24 cellular contexts compared by ENCODE assay signal in the genomic region with DNA sequence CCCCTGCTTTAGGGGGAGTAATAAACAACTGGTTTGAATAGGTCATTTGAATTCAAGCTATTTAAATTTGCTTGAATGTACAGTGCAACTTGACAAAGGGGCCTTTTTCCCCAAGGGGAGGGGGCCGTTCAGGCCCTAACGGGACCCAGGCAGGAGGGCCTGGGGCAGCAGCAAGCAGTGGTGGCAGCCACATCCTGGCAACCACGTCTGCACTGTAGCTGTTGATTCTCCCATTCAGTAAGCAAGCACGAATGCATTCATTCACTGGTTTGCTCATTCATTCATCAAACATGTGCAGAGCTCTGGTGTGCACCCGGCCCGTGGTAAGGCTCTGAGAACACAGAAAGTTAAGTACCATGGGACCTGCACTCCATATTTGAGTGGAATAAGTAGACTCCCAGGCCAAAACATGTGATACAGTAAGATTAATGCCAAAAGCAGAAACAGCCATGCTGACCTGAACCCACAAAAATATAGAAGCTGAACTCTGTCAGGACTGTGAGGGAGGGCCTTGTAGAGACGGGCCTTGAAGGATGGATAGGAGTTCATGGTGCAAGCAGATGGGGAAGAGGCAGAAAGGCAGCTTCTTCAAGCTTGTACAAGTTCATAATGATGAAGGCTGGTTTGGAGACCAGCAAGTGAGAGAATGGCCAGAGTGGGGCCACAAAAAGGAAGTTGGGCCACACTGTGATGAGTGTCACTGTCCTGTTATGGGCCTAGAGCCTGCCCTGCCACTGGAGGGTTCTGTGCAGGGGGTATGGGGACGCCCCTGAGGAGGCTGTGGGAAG. TPM values are rescaled to one million over a fixed set of nuclear protein-coding genes. Genes with fewer than 3 reads are reported as not detected.
A peak's percentile ranks its signal among the peaks of the same experiment; 100 is the strongest.
DNase-seq lines count a peak whose midpoint lies in the region; ATAC-seq and TF ChIP-seq lines count a peak whose summit lies in the region.
"Had no signal": no experiment of that assay in that cellular context is flagged by ENCODE, and none has a peak within 500 bp of the region (broad histone marks: within the 10 kb centered on the region; RNA-seq: fewer than 3 reads in every experiment).

No MANE protein-coding gene starts in this region.

- peak overlapping the region; percentile 35 for H3K27ac Mint-ChIP-seq in activated naive CD8-positive, alpha-beta T cell treated with anti-CD3 and anti-CD28 coated beads, Interleukin-2, amount 10 ng/mL, durations not matched to agents 7 days and 5 days
- H3K27ac Mint-ChIP-seq in activated naive CD8-positive, alpha-beta T cell treated with anti-CD3 and anti-CD28 coated beads, Interleukin-2, amount 50 U/mL, for 24 hours: no peak overlapping the region
- H3K27ac Mint-ChIP-seq in endodermal cell (no peak overlapping the region), HFFc6 (no peak overlapping the region)
- H3K27ac Mint-ChIP-seq: activated B cell treated with CpG ODN at 0.5 μM for 24 hours; activated naive CD4-positive, alpha-beta T cell treated with anti-CD3 and anti-CD28 coated beads for 36 hours had no signal

- no peaks in the 10 kb centered on the region for H3K4me1 ChIP-seq in endodermal cell (ENCODE audit: control insufficient read depth, insufficient read depth, low read length)
- H3K4me1 ChIP-seq: lower lobe of right lung had no signal

- H3K9me3 ChIP-seq in endodermal cell (ENCODE audit: control insufficient read depth, low read length): no peaks in the 10 kb centered on the region
- H3K9me3 ChIP-seq: lower lobe of right lung had no signal

- H3K9ac ChIP-seq in endodermal cell (ENCODE audit: extremely low read depth, low read length, poor library complexity, severe bottlenecking): no peak overlapping the region

- H3K27me3 Mint-ChIP-seq in activated naive CD8-positive, alpha-beta T cell treated with anti-CD3 and anti-CD28 coated beads, Interleukin-2, amount 10 ng/mL, durations not matched to agents 7 days and 5 days: peaks cover 15% of the 10 kb centered on the region
- peaks cover 7% of the 10 kb centered on the region for H3K27me3 Mint-ChIP-seq in activated naive CD8-positive, alpha-beta T cell treated with anti-CD3 and anti-CD28 coated beads, Interleukin-2, amount 50 U/mL, for 24 hours
- H3K27me3 Mint-ChIP-seq in endodermal cell (ENCODE audit: insufficient read depth) (peaks cover 12% of the 10 kb centered on the region), HFFc6 (ENCODE audit: insufficient read depth) (peaks cover 55% of the 10 kb centered on the region)

- no peak for TF ChIP-seq CTCF in endodermal cell (conservative IDR thresholded peaks at IDR 0.05)
- no peak for TF ChIP-seq CTCF in HFFc6 (IDR thresholded peaks at IDR 0.05)

- peak overlapping the region; percentile 44 for H3K4me3 Mint-ChIP-seq in activated naive CD8-positive, alpha-beta T cell treated with anti-CD3 and anti-CD28 coated beads, Interleukin-2, amount 10 ng/mL, durations not matched to agents 7 days and 5 days
- no peak overlapping the region for H3K4me3 Mint-ChIP-seq in activated naive CD8-positive, alpha-beta T cell treated with anti-CD3 and anti-CD28 coated beads, Interleukin-2, amount 50 U/mL, for 24 hours
- no peak overlapping the region for H3K4me3 Mint-ChIP-seq in endodermal cell
- no peak overlapping the region for H3K4me3 Mint-ChIP-seq in HFFc6
- H3K4me3 Mint-ChIP-seq: activated B cell treated with CpG ODN at 0.5 μM for 24 hours; activated naive CD4-positive, alpha-beta T cell treated with anti-CD3 and anti-CD28 coated beads for 36 hours had no signal

- H3K27me3 ChIP-seq in endodermal cell (ENCODE audit: control insufficient read depth, insufficient read depth, low read length, poor library complexity, severe bottlenecking): no peaks in the 10 kb centered on the region

- H3K36me3 Mint-ChIP-seq in activated naive CD8-positive, alpha-beta T cell treated with anti-CD3 and anti-CD28 coated beads, Interleukin-2, amount 10 ng/mL, durations not matched to agents 7 days and 5 days: no peaks in the 10 kb centered on the region
- H3K36me3 Mint-ChIP-seq in activated naive CD8-positive, alpha-beta T cell treated with anti-CD3 and anti-CD28 coated beads, Interleukin-2, amount 50 U/mL, for 24 hours (ENCODE audit: low read depth): no peaks in the 10 kb centered on the region
- no peaks in the 10 kb centered on the region for H3K36me3 Mint-ChIP-seq in endodermal cell (ENCODE audit: low read depth)
- H3K36me3 Mint-ChIP-seq in HFFc6 (ENCODE audit: low read depth): no peaks in the 10 kb centered on the region

- H3K36me3 ChIP-seq in endodermal cell (ENCODE audit: control insufficient read depth, insufficient read depth, low read length): no peaks in the 10 kb centered on the region
- H3K36me3 ChIP-seq: lower lobe of right lung had no signal

- H3K9me3 Mint-ChIP-seq in activated naive CD8-positive, alpha-beta T cell treated with anti-CD3 and anti-CD28 coated beads, Interleukin-2, amount 10 ng/mL, durations not matched to agents 7 days and 5 days: no peaks in the 10 kb centered on the region
- no peaks in the 10 kb centered on the region for H3K9me3 Mint-ChIP-seq in activated naive CD8-positive, alpha-beta T cell treated with anti-CD3 and anti-CD28 coated beads, Interleukin-2, amount 50 U/mL, for 24 hours
- H3K9me3 Mint-ChIP-seq in endodermal cell (no peaks in the 10 kb centered on the region), HFFc6 (no peaks in the 10 kb centered on the region)
- H3K9me3 Mint-ChIP-seq: activated B cell treated with CpG ODN at 0.5 μM for 24 hours; activated naive CD4-positive, alpha-beta T cell treated with anti-CD3 and anti-CD28 coated beads for 36 hours had no signal

- POLR2A ChIA-PET in activated naive CD8-positive, alpha-beta T cell treated with anti-CD3 and anti-CD28 coated beads, Interleukin-2, amount 10 ng/mL, durations not matched to agents 7 days and 5 days (lab: Charles Lee): interaction anchor here (1.0 kb wide), 1 partner anchor 112 kb away, joined by 4 read pairs; the partner anchor contains the start of gene ERCC6

- H3K4me3 ChIP-seq in endodermal cell (ENCODE audit: low read length): no peak overlapping the region
- H3K4me3 ChIP-seq: dorsolateral prefrontal cortex, lower lobe of right lung had no signal

- ATAC-seq in activated naive CD8-positive, alpha-beta T cell treated with anti-CD3 and anti-CD28 coated beads, Interleukin-2, amount 10 ng/mL, durations not matched to agents 7 days and 5 days (ENCODE audit: low read depth): peak; percentile 58
- ATAC-seq in activated naive CD8-positive, alpha-beta T cell treated with anti-CD3 and anti-CD28 coated beads, Interleukin-2, amount 50 U/mL, for 24 hours: no peak
- ATAC-seq: lower lobe of right lung had no signal

- H3K27ac ChIP-seq in endodermal cell (ENCODE audit: low read depth, low read length): no peak overlapping the region
- H3K27ac ChIP-seq: C4-2B, dorsolateral prefrontal cortex, lower lobe of right lung had no signal

- WGBS in endodermal cell (ENCODE audit: insufficient coverage in 1 of 2, insufficient read length in 1 of 2), 2 experiments: 85 to 89% methylated on average over 5 to 8 of the region's 8 CpGs

- DNase-seq in activated naive CD8-positive, alpha-beta T cell treated with anti-CD3 and anti-CD28 coated beads, Interleukin-2, amount 10 ng/mL, durations not matched to agents 7 days and 5 days: peak; percentile 38
- DNase-seq in activated naive CD8-positive, alpha-beta T cell treated with anti-CD3 and anti-CD28 coated beads, Interleukin-2, amount 50 U/mL, for 24 hours: no peak
- peak; percentile 23 for DNase-seq in MV-4-11 (lab: John Stamatoyannopoulos, UW)
- peak; percentile 23 for DNase-seq in endodermal cell
- peak; percentile 25 for DNase-seq in ureter (ENCODE audit: low spot score)
- no peak for DNase-seq in retina
- DNase-seq in NCI-H524 treated with DMSO at 0.1 percent for 48 hours (lab: John Stamatoyannopoulos, UW): no peak
- DNase-seq in HFFc6: no peak
- DNase-seq: ACHN; activated B cell treated with CpG ODN at 0.5 μM for 24 hours; central memory CD4-positive, alpha-beta T cell; dorsolateral prefrontal cortex; erythroblast; foreskin melanocyte; KG1; kidney; lower lobe of right lung; NCI-H2029 treated with DMSO at 0.1 percent for 48 hours; nucleus accumbens had no signal

- peaks cover 24% of the 10 kb centered on the region for H3K4me1 Mint-ChIP-seq in activated naive CD8-positive, alpha-beta T cell treated with anti-CD3 and anti-CD28 coated beads, Interleukin-2, amount 10 ng/mL, durations not matched to agents 7 days and 5 days
- H3K4me1 Mint-ChIP-seq in activated naive CD8-positive, alpha-beta T cell treated with anti-CD3 and anti-CD28 coated beads, Interleukin-2, amount 50 U/mL, for 24 hours: peaks cover 21% of the 10 kb centered on the region
- peaks cover 16% of the 10 kb centered on the region for H3K4me1 Mint-ChIP-seq in endodermal cell
- no peaks in the 10 kb centered on the region for H3K4me1 Mint-ChIP-seq in HFFc6 (ENCODE audit: low read depth)

RNA-seq across cellular contexts. Expression of gene C10orf53, which starts 29.3 kb away (rescaled TPM):
- not detected for total RNA-seq in activated naive CD8-positive, alpha-beta T cell treated with anti-CD3 and anti-CD28 coated beads, Interleukin-2, amount 10 ng/mL, durations not matched to agents 7 days and 5 days
- total RNA-seq in endodermal cell (not detected), ureter (not detected)
- polyA plus RNA-seq in endodermal cell (2013, experiment 1 of 2): not detected
- not detected for polyA plus RNA-seq in endodermal cell (2013, experiment 2 of 2)
- not detected for total RNA-seq in HFFc6 (2021; fragmentation: NEBNext Ultra II Directional; extraction: Animal tissue kit (Norgen Biotek cat#: 25700))
- total RNA-seq: activated B cell treated with CpG ODN at 0.5 μM for 24 hours; activated naive CD4-positive, alpha-beta T cell treated with anti-CD3 and anti-CD28 coated beads for 36 hours; aorta; kidney; lower lobe of right lung; NCI-H460; temporal lobe had no signal
- polyA plus RNA-seq: aorta had no signal

RNA-seq across cellular contexts. Expression of gene CHAT, which starts 36.3 kb away (rescaled TPM):
- total RNA-seq in activated naive CD8-positive, alpha-beta T cell treated with anti-CD3 and anti-CD28 coated beads, Interleukin-2, amount 10 ng/mL, durations not matched to agents 7 days and 5 days: not detected
- total RNA-seq in endodermal cell (not detected), ureter (not detected)
- polyA plus RNA-seq in endodermal cell (2013, experiment 1 of 2): 1.1 TPM
- polyA plus RNA-seq in endodermal cell (2013, experiment 2 of 2): 1.1 TPM
- total RNA-seq in HFFc6 (2021; fragmentation: NEBNext Ultra II Directional; extraction: Animal tissue kit (Norgen Biotek cat#: 25700)): not detected
- total RNA-seq: activated B cell treated with CpG ODN at 0.5 μM for 24 hours; activated naive CD4-positive, alpha-beta T cell treated with anti-CD3 and anti-CD28 coated beads for 36 hours; aorta; dorsolateral prefrontal cortex; kidney; lower lobe of right lung; NCI-H460; temporal lobe had no signal
- polyA plus RNA-seq: aorta had no signal

RNA-seq across cellular contexts. Expression of gene SLC18A3, which starts 40.0 kb away (rescaled TPM):
- total RNA-seq in activated naive CD8-positive, alpha-beta T cell treated with anti-CD3 and anti-CD28 coated beads, Interleukin-2, amount 10 ng/mL, durations not matched to agents 7 days and 5 days: not detected
- total RNA-seq in endodermal cell: not detected
- 2.6 TPM for polyA plus RNA-seq in endodermal cell (2013, experiment 1 of 2)
- polyA plus RNA-seq in endodermal cell (2013, experiment 2 of 2): 2.5 TPM
- total RNA-seq in ureter: not detected
- total RNA-seq in HFFc6 (2021; fragmentation: NEBNext Ultra II Directional; extraction: Animal tissue kit (Norgen Biotek cat#: 25700)): not detected
- total RNA-seq: activated B cell treated with CpG ODN at 0.5 μM for 24 hours; activated naive CD4-positive, alpha-beta T cell treated with anti-CD3 and anti-CD28 coated beads for 36 hours; aorta; dorsolateral prefrontal cortex; kidney; lower lobe of right lung; NCI-H460; temporal lobe had no signal
- polyA plus RNA-seq: aorta had no signal

Comparison
In these comparisons a context has a peak if more than half of its experiments do, and no peak if none do; other contexts are left out.
1. DNase-seq: peak in activated naive CD8-positive, alpha-beta T cell treated with anti-CD3 and anti-CD28 coated beads, Interleukin-2, amount 10 ng/mL, durations not matched to agents 7 days and 5 days (single experiment), MV-4-11 (single experiment), endodermal cell (single experiment) and ureter (single experiment); none in activated naive CD8-positive, alpha-beta T cell treated with anti-CD3 and anti-CD28 coated beads, Interleukin-2, amount 50 U/mL, for 24 hours (single experiment), retina (single experiment), NCI-H524 treated with DMSO at 0.1 percent for 48 hours (single experiment) and HFFc6 (single experiment).